Comparison of ENCODE assay signal across 8 cellular contexts in genomic region chr16:11797957-11798299, GRCh38. TPM values are rescaled to one million over a fixed set of nuclear protein-coding genes. Genes with fewer than 3 reads are reported as not detected.
DNase-seq lines count a peak whose midpoint lies in the region; ATAC-seq and TF ChIP-seq lines count a peak whose summit lies in the region.

No MANE protein-coding gene starts in this region.

- peak overlapping the region; percentile 92 for H3K4me3 Mint-ChIP-seq in activated naive CD4-positive, alpha-beta T cell treated with anti-CD3 and anti-CD28 coated beads for 36 hours
- H3K4me3 Mint-ChIP-seq in neural crest cell, result peak overlapping the region; percentile 97

- H3K9me3 ChIP-seq in SU-DHL-6 (ENCODE audit: insufficient read depth, low read length) (no peaks in the 10 kb centered on the region), esophagus muscularis mucosa (no peaks in the 10 kb centered on the region)

- peak overlapping the region; percentile 90 for H3K4me2 ChIP-seq in SU-DHL-6 (ENCODE audit: low read depth, low read length, poor library complexity, severe bottlenecking)

- CTCF ChIA-PET in activated naive CD4-positive, alpha-beta T cell treated with anti-CD3 and anti-CD28 coated beads for 36 hours (lab: Charles Lee), result interaction anchor here (0.6 to 4.0 kb wide), 15 partner anchors 13 to 270 kb away, joined by 3 to 47 read pairs (median 4); partner anchors contain the start of gene TXNDC11

- H2AFZ ChIP-seq in SU-DHL-6 (ENCODE audit: low read depth, low read length, severe bottlenecking), result peak overlapping the region; percentile 80

- H3K4me1 Mint-ChIP-seq in activated naive CD4-positive, alpha-beta T cell treated with anti-CD3 and anti-CD28 coated beads for 36 hours (ENCODE audit: low read depth), result peaks cover 67% of the 10 kb centered on the region
- peaks cover 59% of the 10 kb centered on the region for H3K4me1 Mint-ChIP-seq in neural crest cell

- peaks cover 38% of the 10 kb centered on the region for H3K36me3 Mint-ChIP-seq in activated naive CD4-positive, alpha-beta T cell treated with anti-CD3 and anti-CD28 coated beads for 36 hours (ENCODE audit: low read depth)
- peaks cover 4% of the 10 kb centered on the region for H3K36me3 Mint-ChIP-seq in neural crest cell (ENCODE audit: low read depth)

- H3K4me1 ChIP-seq in esophagus muscularis mucosa, result peaks cover 55 to 68% (median 60%) of the 10 kb centered on the region in 4 donors

- H3K4me3 ChIP-seq in SU-DHL-6 (ENCODE audit: insufficient read depth, low read length, poor library complexity, severe bottlenecking), result peak overlapping the region; percentile 98
- H3K4me3 ChIP-seq in esophagus muscularis mucosa, result peak overlapping the region; percentile 76 to 97 (median 94)

- H3K9me3 Mint-ChIP-seq in activated naive CD4-positive, alpha-beta T cell treated with anti-CD3 and anti-CD28 coated beads for 36 hours, result no peaks in the 10 kb centered on the region
- H3K9me3 Mint-ChIP-seq in neural crest cell, result no peaks in the 10 kb centered on the region

- peak; percentile 58 for DNase-seq in activated naive CD4-positive, alpha-beta T cell treated with anti-CD3 and anti-CD28 coated beads for 36 hours
- no peak for DNase-seq in activated naive CD4-positive, alpha-beta T cell (lab: John Stamatoyannopoulos, UW)
- DNase-seq in esophagus muscularis mucosa (ENCODE audit: extremely low spot score) (no peak), neural crest cell (ENCODE audit: low read depth, low spot score) (no peak), GM03348 (ENCODE audit: low spot score) (no peak), amniotic stem cell (lab: John Stamatoyannopoulos, UW) (no peak)

- TF ChIP-seq EP300 in esophagus muscularis mucosa (IDR thresholded peaks at IDR 0.05), result peak; percentile 21

- no peaks in the 10 kb centered on the region for H3K27me3 Mint-ChIP-seq in activated naive CD4-positive, alpha-beta T cell treated with anti-CD3 and anti-CD28 coated beads for 36 hours (ENCODE audit: low read depth)
- no peaks in the 10 kb centered on the region for H3K27me3 Mint-ChIP-seq in neural crest cell (ENCODE audit: low read depth)

- H3K27me3 ChIP-seq in SU-DHL-6 (ENCODE audit: low read length) (no peaks in the 10 kb centered on the region), esophagus muscularis mucosa (no peaks in the 10 kb centered on the region)

- no peak for ATAC-seq in HG03342 (IDR thresholded peaks at IDR 0.05; ENCODE audit: unreplicated experiment)

- H4K20me1 ChIP-seq in SU-DHL-6 (ENCODE audit: low read depth, low read length), result no peaks in the 10 kb centered on the region

- H3K9me2 ChIP-seq in SU-DHL-6 (replicated peaks; ENCODE audit: insufficient read depth, low read length), result no peaks in the 10 kb centered on the region

- WGBS in esophagus muscularis mucosa, result 3% methylated on average over 7 of the region's 7 CpGs

- no peak for TF ChIP-seq POLR2A in esophagus muscularis mucosa (IDR thresholded peaks at IDR 0.05; ENCODE audit: low read depth)

- no peak for TF ChIP-seq CTCF in SU-DHL-6 (IDR thresholded peaks at IDR 0.05; ENCODE audit: insufficient read depth, low read length, poor library complexity, severe bottlenecking)
- no peak for TF ChIP-seq CTCF in esophagus muscularis mucosa (IDR thresholded peaks at IDR 0.05)
- no peak for TF ChIP-seq CTCF in neural crest cell (conservative IDR thresholded peaks at IDR 0.05)

- peaks cover 14% of the 10 kb centered on the region for H3F3A ChIP-seq in SU-DHL-6 (ENCODE audit: insufficient read depth)

- H3K27ac ChIP-seq in SU-DHL-6 (ENCODE audit: low read depth, low read length), result peak overlapping the region; percentile 61
- peak overlapping the region; percentile 96 to 99 (median 99) for H3K27ac ChIP-seq in esophagus muscularis mucosa (replicated peaks in 1 of 4)

- peaks cover 48% of the 10 kb centered on the region for H3K79me2 ChIP-seq in SU-DHL-6 (ENCODE audit: insufficient read depth, low read length)

- peak overlapping the region; percentile 99 for H3K9ac ChIP-seq in SU-DHL-6 (ENCODE audit: low read length)

- intact Hi-C loops in activated naive CD4-positive, alpha-beta T cell treated with anti-CD3 and anti-CD28 coated beads for 36 hours (cut with micrococcal nuclease), result loop anchor here (1.0 to 10.0 kb wide), 10 partner anchors 12 to 854 kb away; partner anchors contain the start of genes CLEC16A, GSPT1, LITAF and RSL1D1
- intact Hi-C loops in esophagus muscularis mucosa (cut with DNase I), result loop anchor here (2.0 kb wide), 1 partner anchor 55 kb away; the partner anchor contains the start of gene TXNDC11

- peak overlapping the region; percentile 93 for H3K27ac Mint-ChIP-seq in activated naive CD4-positive, alpha-beta T cell treated with anti-CD3 and anti-CD28 coated beads for 36 hours
- H3K27ac Mint-ChIP-seq in neural crest cell (ENCODE audit: unreplicated experiment), result peak overlapping the region; percentile 96

- H3K36me3 ChIP-seq in SU-DHL-6 (ENCODE audit: low read length) (peaks cover 6% of the 10 kb centered on the region; the same call in 1 of the 2 replicates), esophagus muscularis mucosa (peaks cover 0 to 4% (median 1%) of the 10 kb centered on the region in 4 donors)

RNA-seq across cellular contexts. Expression of gene ZC3H7A, which starts 0.9 kb away (rescaled TPM):
- 100 to 1,000 TPM; 123 to 127 TPM for total RNA-seq in activated naive CD4-positive, alpha-beta T cell treated with anti-CD3 and anti-CD28 coated beads for 36 hours
- 10 to 100 TPM; 51.1 to 61.0 (median 61.0) TPM for total RNA-seq in esophagus muscularis mucosa
- total RNA-seq in neural crest cell, result 66.5 and 74.6 TPM in 2 replicates

RNA-seq across cellular contexts. Expression of gene RSL1D1, which starts 53.4 kb away (rescaled TPM):
- total RNA-seq in activated naive CD4-positive, alpha-beta T cell treated with anti-CD3 and anti-CD28 coated beads for 36 hours, result 100 to 1,000 TPM; 354 to 365 TPM
- 100 to 1,000 TPM in 2 of 4 donors, 10 to 100 TPM in 2; 73.9 to 125 (median 97.1) TPM for total RNA-seq in esophagus muscularis mucosa
- total RNA-seq in neural crest cell, result 199 and 205 TPM in 2 replicates

RNA-seq across cellular contexts. Expression of gene TXNDC11, which starts 55.3 kb away (rescaled TPM):
- total RNA-seq in activated naive CD4-positive, alpha-beta T cell treated with anti-CD3 and anti-CD28 coated beads for 36 hours, result 10 to 100 TPM; 24.6 to 25.5 TPM
- total RNA-seq in esophagus muscularis mucosa (10 to 100 TPM; 32.4 to 47.2 (median 38.2) TPM), neural crest cell (16.9 and 18.5 TPM in 2 replicates)
